ENCODE assay signal across 1 cellular context in the genomic region with DNA sequence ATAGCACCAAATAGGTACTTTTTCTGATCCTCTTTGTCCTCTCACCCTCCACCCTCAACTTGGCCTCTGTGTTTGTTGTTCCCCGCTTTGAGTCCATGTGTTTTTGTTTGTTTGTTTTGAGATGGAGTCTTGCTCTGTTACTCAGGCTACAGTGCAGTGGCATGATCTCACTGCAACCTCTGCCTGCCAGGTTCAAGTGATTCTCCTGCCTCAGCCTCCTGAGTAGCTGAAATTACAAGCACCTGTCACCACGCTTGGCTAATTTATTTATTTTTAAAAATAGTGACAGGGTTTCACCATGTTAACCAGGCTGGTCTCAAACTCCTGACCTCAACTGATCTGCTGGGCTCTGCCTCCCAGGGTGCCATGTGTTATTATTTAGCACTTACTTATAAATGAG.
TF ChIP-seq lines count a peak whose summit lies in the region.

No MANE protein-coding gene starts in this region.

TF ChIP-seq in HEK293, 187 proteins besides CTCF, POLR2A, EP300 and RAD21:
- TF ChIP-seq, protein P1, sequence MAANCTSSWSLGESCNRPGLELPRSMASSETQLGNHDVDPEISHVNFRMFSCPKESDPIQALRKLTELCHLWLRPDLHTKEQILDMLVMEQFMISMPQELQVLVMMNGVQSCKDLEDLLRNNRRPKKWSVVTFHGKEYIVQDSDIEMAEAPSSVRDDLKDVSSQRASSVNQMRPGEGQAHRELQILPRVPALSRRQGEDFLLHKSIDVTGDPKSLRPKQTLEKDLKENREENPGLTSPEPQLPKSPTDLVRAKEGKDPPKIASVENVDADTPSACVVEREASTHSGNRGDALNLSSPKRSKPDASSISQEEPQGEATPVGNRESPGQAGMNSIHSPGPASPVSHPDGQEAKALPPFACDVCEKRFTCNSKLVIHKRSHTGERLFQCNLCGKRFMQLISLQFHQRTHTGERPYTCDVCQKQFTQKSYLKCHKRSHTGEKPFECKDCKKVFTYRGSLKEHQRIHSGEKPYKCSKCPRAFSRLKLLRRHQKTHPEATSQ (tag by site-specific recombination; IDR thresholded peaks at IDR 0.05) = no peak
- TF ChIP-seq WT1 (tag by site-specific recombination; IDR thresholded peaks at IDR 0.05) = no peak
- TF ChIP-seq ZNF404 (tag by site-specific recombination; IDR thresholded peaks at IDR 0.05) = no peak
- TF ChIP-seq, protein P2, sequence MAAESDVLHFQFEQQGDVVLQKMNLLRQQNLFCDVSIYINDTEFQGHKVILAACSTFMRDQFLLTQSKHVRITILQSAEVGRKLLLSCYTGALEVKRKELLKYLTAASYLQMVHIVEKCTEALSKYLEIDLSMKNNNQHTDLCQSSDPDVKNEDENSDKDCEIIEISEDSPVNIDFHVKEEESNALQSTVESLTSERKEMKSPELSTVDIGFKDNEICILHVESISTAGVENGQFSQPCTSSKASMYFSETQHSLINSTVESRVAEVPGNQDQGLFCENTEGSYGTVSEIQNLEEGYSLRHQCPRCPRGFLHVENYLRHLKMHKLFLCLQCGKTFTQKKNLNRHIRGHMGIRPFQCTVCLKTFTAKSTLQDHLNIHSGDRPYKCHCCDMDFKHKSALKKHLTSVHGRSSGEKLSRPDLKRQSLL (tag by site-specific recombination; IDR thresholded peaks at IDR 0.05) = no peak
- TF ChIP-seq ZNF48 (tag by site-specific recombination; IDR thresholded peaks at IDR 0.05) = no peak
- no peak for TF ChIP-seq ZNF571 (tag by site-specific recombination; IDR thresholded peaks at IDR 0.05)
- TF ChIP-seq ZNF121 (tag by site-specific recombination; IDR thresholded peaks at IDR 0.05) = no peak
- no peak for TF ChIP-seq ZNF140 (tag by site-specific recombination; IDR thresholded peaks at IDR 0.05)
- no peak for TF ChIP-seq BCL11B (tag by site-specific recombination; IDR thresholded peaks at IDR 0.05; ENCODE audit: low read depth)
- TF ChIP-seq, protein P3, sequence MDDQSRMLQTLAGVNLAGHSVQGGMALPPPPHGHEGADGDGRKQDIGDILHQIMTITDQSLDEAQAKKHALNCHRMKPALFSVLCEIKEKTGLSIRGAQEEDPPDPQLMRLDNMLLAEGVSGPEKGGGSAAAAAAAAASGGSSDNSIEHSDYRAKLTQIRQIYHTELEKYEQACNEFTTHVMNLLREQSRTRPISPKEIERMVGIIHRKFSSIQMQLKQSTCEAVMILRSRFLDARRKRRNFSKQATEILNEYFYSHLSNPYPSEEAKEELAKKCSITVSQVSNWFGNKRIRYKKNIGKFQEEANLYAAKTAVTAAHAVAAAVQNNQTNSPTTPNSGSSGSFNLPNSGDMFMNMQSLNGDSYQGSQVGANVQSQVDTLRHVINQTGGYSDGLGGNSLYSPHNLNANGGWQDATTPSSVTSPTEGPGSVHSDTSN (CRISPR knock-in tag; IDR thresholded peaks at IDR 0.05) = no peak
- no peak for TF ChIP-seq ZNF623 (tag by site-specific recombination; IDR thresholded peaks at IDR 0.05)
- no peak for TF ChIP-seq ZNF549 (tag by site-specific recombination; IDR thresholded peaks at IDR 0.05)
TF ChIP-seq in HEK293: peak in this region for 0.
